In the genomic region with DNA sequence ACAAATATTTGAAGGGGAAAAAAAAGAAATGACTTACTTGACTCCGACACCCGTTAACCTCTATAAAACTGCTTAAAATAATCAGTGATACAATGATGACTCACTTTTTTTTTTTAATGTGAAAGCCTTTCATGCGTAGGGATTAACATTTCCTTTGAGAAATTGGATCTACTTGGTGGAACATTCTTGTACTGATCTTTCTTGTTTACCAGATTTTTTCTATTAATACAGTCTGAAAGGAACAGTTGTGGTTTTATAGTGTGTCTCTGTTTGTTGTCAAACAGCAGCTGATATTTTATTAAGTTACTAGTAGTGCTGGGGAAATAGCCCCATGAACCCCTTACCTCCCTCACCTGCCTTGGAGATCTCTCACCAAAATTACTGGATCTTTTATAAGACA, we compare ENCODE assay signal across 12 cellular contexts. TPM values are rescaled to one million over a fixed set of nuclear protein-coding genes. Genes with fewer than 3 reads are reported as not detected.
A peak's percentile ranks its signal among the peaks of the same experiment; 100 is the strongest.
DNase-seq lines count a peak whose midpoint lies in the region; ATAC-seq, FAIRE-seq and TF ChIP-seq lines count a peak whose summit lies in the region.
"Had no signal": no experiment of that assay in that cellular context is flagged by ENCODE, and none has a peak within 500 bp of the region (broad histone marks: within the 10 kb centered on the region; RNA-seq: fewer than 3 reads in every experiment).

No MANE protein-coding gene starts in this region.

- H3K9me3 ChIP-seq in endothelial cell of umbilical vein (replicated peaks; ENCODE audit: control insufficient read depth, insufficient read depth, low read length), result no peaks in the 10 kb centered on the region

- H3K4me1 Mint-ChIP-seq in naive B cell, result peaks cover 42 to 83% (median 77%) of the 10 kb centered on the region in 3 donors
- no peaks in the 10 kb centered on the region for H3K4me1 Mint-ChIP-seq in activated CD4-positive, alpha-beta T cell treated with anti-CD3 and anti-CD28 coated beads for 36 hours
- H3K4me1 Mint-ChIP-seq in CD14-positive monocyte, result no peaks in the 10 kb centered on the region

- peak overlapping the region; percentile 3 for H3K9ac ChIP-seq in endothelial cell of umbilical vein (replicated peaks; ENCODE audit: extremely low read depth, insufficient read depth, low read length)

- peak overlapping the region; percentile 40 to 91 (median 88) for H3K27ac Mint-ChIP-seq in naive B cell
- H3K27ac Mint-ChIP-seq in activated CD4-positive, alpha-beta T cell treated with anti-CD3 and anti-CD28 coated beads for 36 hours, result no peak overlapping the region
- H3K27ac Mint-ChIP-seq in CD14-positive monocyte, result no peak overlapping the region

- H3K36me3 Mint-ChIP-seq in naive B cell (peaks cover 22 to 23% of the 10 kb centered on the region in 2 donors), CD14-positive monocyte (peaks cover 52 to 60% of the 10 kb centered on the region in 2 donors)
- peaks cover 25% of the 10 kb centered on the region for H3K36me3 Mint-ChIP-seq in activated CD4-positive, alpha-beta T cell treated with anti-CD3 and anti-CD28 coated beads for 36 hours (ENCODE audit: low read depth)

- no TSS peak for BruUV-seq in endothelial cell of umbilical vein (replicated peaks; lab: Mats Ljungman, UMichigan)

- peaks cover 0 to 7% of the 10 kb centered on the region in 2 experiments for H3K36me3 ChIP-seq in endothelial cell of umbilical vein (ENCODE audit: control insufficient read depth in 2 of 2, extremely low read depth in 1 of 2, insufficient read depth in 2 of 2, low read length in 2 of 2)

- TF ChIP-seq POLR2A in endothelial cell of umbilical vein (IDR thresholded peaks at IDR 0.05; ENCODE audit: low read depth, low read length), result no peak

- H3K4me2 ChIP-seq in endothelial cell of umbilical vein (ENCODE audit: insufficient read depth, low read length), result peak overlapping the region; percentile 47

- no peak for ATAC-seq in naive B cell (ENCODE audit: low read depth in 2 of 2)
- ATAC-seq in activated CD4-positive, alpha-beta T cell treated with anti-CD3 and anti-CD28 coated beads for 36 hours, result no peak

- POLR2A ChIA-PET in endothelial cell of umbilical vein (lab: Charles Lee), result no interaction called here
- POLR2A ChIA-PET in activated CD4-positive, alpha-beta T cell treated with anti-CD3 and anti-CD28 coated beads for 36 hours (lab: Charles Lee), result no interaction called here

- H3K27me3 Mint-ChIP-seq in naive B cell, result no peaks in the 10 kb centered on the region
- no peaks in the 10 kb centered on the region for H3K27me3 Mint-ChIP-seq in activated CD4-positive, alpha-beta T cell treated with anti-CD3 and anti-CD28 coated beads for 36 hours
- H3K27me3 Mint-ChIP-seq in CD14-positive monocyte (ENCODE audit: low read depth in 3 of 3), result no peaks in the 10 kb centered on the region

- H4K20me1 ChIP-seq in endothelial cell of umbilical vein (replicated peaks; ENCODE audit: control insufficient read depth, extremely low read depth, insufficient read depth, low read length), result no peaks in the 10 kb centered on the region

- H3K4me3 ChIP-seq in AG10803 (ENCODE audit: low read length) (no peak overlapping the region), endothelial cell of umbilical vein (replicated peaks in 1 of 3; ENCODE audit: insufficient read depth in 1 of 3, low read depth in 1 of 3, low read length in 3 of 3) (no peak overlapping the region)

- peaks cover 5% of the 10 kb centered on the region for H3K4me1 ChIP-seq in endothelial cell of umbilical vein (ENCODE audit: control insufficient read depth, extremely low read depth, insufficient read depth, low read length)

- dilution Hi-C loops in endothelial cell of umbilical vein (cut with MboI; ENCODE audit: extremely low pct_ligation_motif_present, low sequenced_read_pairs), result no loop called here

- H3K9me3 Mint-ChIP-seq in naive B cell, result peaks cover 0 to 9% (median 5%) of the 10 kb centered on the region in 7 donors
- H3K9me3 Mint-ChIP-seq in activated CD4-positive, alpha-beta T cell treated with anti-CD3 and anti-CD28 coated beads for 36 hours (ENCODE audit: low read depth), result no peaks in the 10 kb centered on the region
- peaks cover 0 to 8% (median 0%) of the 10 kb centered on the region in 7 donors for H3K9me3 Mint-ChIP-seq in CD14-positive monocyte

- H3K4me3 Mint-ChIP-seq in naive B cell (peak overlapping the region; percentile 7 to 85 (median 74)), CD14-positive monocyte (no peak overlapping the region)
- H3K4me3 Mint-ChIP-seq in activated CD4-positive, alpha-beta T cell treated with anti-CD3 and anti-CD28 coated beads for 36 hours, result no peak overlapping the region

- no peaks in the 10 kb centered on the region for H3K9me1 ChIP-seq in endothelial cell of umbilical vein (replicated peaks; ENCODE audit: control insufficient read depth, extremely low read depth, insufficient read depth, low read length)

- peak overlapping the region; percentile 11 for H3K27ac ChIP-seq in endothelial cell of umbilical vein (ENCODE audit: insufficient read depth, low read depth, low read length)

- no peak for TF ChIP-seq CTCF in AG10803 (conservative IDR thresholded peaks at IDR 0.05; ENCODE audit: low read length)
- no peak for TF ChIP-seq CTCF in endothelial cell of umbilical vein (IDR thresholded peaks at IDR 0.05; ENCODE audit: extremely low read depth in 1 of 2, insufficient read depth in 1 of 2, low read depth in 1 of 2, low read length in 2 of 2)
- TF ChIP-seq CTCF in CD14-positive monocyte (IDR thresholded peaks at IDR 0.05), result no peak

- H3K79me2 ChIP-seq in endothelial cell of umbilical vein (ENCODE audit: control insufficient read depth, insufficient read depth, low read length), result no peaks in the 10 kb centered on the region

- peak; percentile 67 for FAIRE-seq in endothelial cell of umbilical vein (lab: Jason Lieb, UNC)

- H3K27me3 ChIP-seq in endothelial cell of umbilical vein (ENCODE audit: control insufficient read depth in 2 of 2, insufficient read depth in 2 of 2, low read length in 2 of 2), result no peaks in the 10 kb centered on the region

- CTCF ChIA-PET in endothelial cell of umbilical vein (lab: Charles Lee), result no interaction called here
- CTCF ChIA-PET in activated CD4-positive, alpha-beta T cell treated with anti-CD3 and anti-CD28 coated beads for 36 hours (lab: Charles Lee), result interaction anchor here (0.9 kb wide), 1 partner anchor 8 kb away, joined by 3 read pairs; no protein-coding TSS in a partner anchor

- DNase-seq in AG10803 (ENCODE audit: low read depth) (peak; percentile 63), M059J (ENCODE audit: low read depth) (peak; percentile 78), endothelial cell of umbilical vein (ENCODE audit: low read depth, low spot score) (peak; percentile 67), naive B cell (peak; percentile 10), DMS79 (lab: John Stamatoyannopoulos, UW) (no peak), CD14-positive monocyte (ENCODE audit: low spot score) (no peak), GOT3 (lab: John Stamatoyannopoulos, UW) (no peak)
- DNase-seq in activated CD4-positive, alpha-beta T cell treated with anti-CD3 and anti-CD28 coated beads for 36 hours, result no peak
- DNase-seq: activated CD8-positive, alpha-beta memory T cell treated with anti-CD3 and anti-CD28 coated beads, Interleukin-2, amount 50 U/mL, for 48 hours; cortex of kidney; islet precursor cell; NCI-H2171 treated with DMSO at 0.1 percent for 48 hours had no signal

- intact Hi-C loops in endothelial cell of umbilical vein (cut with micrococcal nuclease), result loop anchor here (5.0 kb wide), 1 partner anchor 272 kb away; no protein-coding TSS in a partner anchor
- intact Hi-C loops in activated CD4-positive, alpha-beta T cell treated with anti-CD3 and anti-CD28 coated beads for 36 hours (cut with DNase I, micrococcal nuclease), result no loop called here
- intact Hi-C loops in CD14-positive monocyte (cut with micrococcal nuclease), result no loop called here

- H2AFZ ChIP-seq in endothelial cell of umbilical vein (ENCODE audit: low read depth, low read length), result no peak overlapping the region

TF ChIP-seq in endothelial cell of umbilical vein, 7 proteins besides CTCF, POLR2A, EP300 and RAD21:
- TF ChIP-seq JUN (IDR thresholded peaks at IDR 0.05; ENCODE audit: borderline replicate concordance, insufficient read depth, insufficient read length, low read depth) (peak; percentile 71), FOS (IDR thresholded peaks at IDR 0.05; ENCODE audit: borderline replicate concordance, insufficient read depth, low read length) (peak; percentile 81), MYC (IDR thresholded peaks at IDR 0.05; ENCODE audit: low read depth, low read length) (no peak), POLR2AphosphoS5 (IDR thresholded peaks at IDR 0.05; ENCODE audit: insufficient read depth, low read depth, low read length) (no peak)

RNA-seq across cellular contexts. Expression of gene NEB, which starts 40.2 kb away (rescaled TPM):
- total RNA-seq in M059J (2014; rRNA removed; shearing (Covaris generic)), result not detected in 2 replicates
- total RNA-seq in endothelial cell of umbilical vein, result 1.8 and 3.6 TPM in 2 replicates
- polyA plus RNA-seq in endothelial cell of umbilical vein (0.84 and 0.94 TPM in 2 replicates), naive B cell (ENCODE audit: low read depth in 6 of 6) (under 1 TPM in 4 of 6 donors, not detected in 2; 0.10 to 0.88 (median 0.18) TPM), CD14-positive monocyte (not detected)
- 0.90 TPM in 2 replicates for polyA plus RNA-seq in endothelial cell of umbilical vein (2011; cell fraction: cytosol; rRNA removed)
- 5.4 and 5.6 TPM in 2 replicates for polyA plus RNA-seq in endothelial cell of umbilical vein (2011; cell fraction: nucleus; rRNA removed)
- 1.6 and 2.3 TPM in 2 replicates for polyA plus RNA-seq in endothelial cell of umbilical vein (2012)
- polyA minus RNA-seq in endothelial cell of umbilical vein, result 2.5 and 3.0 TPM in 2 replicates
- not detected for polyA minus RNA-seq in endothelial cell of umbilical vein (2011; cell fraction: cytosol; rRNA and poly(A)+ RNA removed)
- polyA minus RNA-seq in endothelial cell of umbilical vein (2011; cell fraction: nucleus; rRNA and poly(A)+ RNA removed), result 7.2 and 7.5 TPM in 2 replicates
- total RNA-seq in activated CD4-positive, alpha-beta T cell treated with anti-CD3 and anti-CD28 coated beads for 36 hours, result under 1 TPM; 0.05 to 0.33 TPM

RNA-seq across cellular contexts. Expression of gene ARL5A, which starts 53.7 kb away (rescaled TPM):
- total RNA-seq in M059J (2014; rRNA removed; shearing (Covaris generic)), result 21.1 and 60.4 TPM in 2 replicates
- 73.2 and 77.5 TPM in 2 replicates for total RNA-seq in endothelial cell of umbilical vein
- polyA plus RNA-seq in endothelial cell of umbilical vein (18.0 and 25.8 TPM in 2 replicates), naive B cell (ENCODE audit: low read depth in 6 of 6) (100 to 1,000 TPM in 2 of 6 donors, 10 to 100 TPM in 4; 67.6 to 139 (median 90.9) TPM), CD14-positive monocyte (10 to 100 TPM; 74.5 to 85.8 TPM)
- polyA plus RNA-seq in endothelial cell of umbilical vein (2011; cell fraction: cytosol; rRNA removed), result 32.8 and 41.4 TPM in 2 replicates
- polyA plus RNA-seq in endothelial cell of umbilical vein (2011; cell fraction: nucleus; rRNA removed), result 27.4 and 29.4 TPM in 2 replicates
- 38.7 and 49.2 TPM in 2 replicates for polyA plus RNA-seq in endothelial cell of umbilical vein (2012)
- 52.0 and 64.5 TPM in 2 replicates for polyA minus RNA-seq in endothelial cell of umbilical vein
- polyA minus RNA-seq in endothelial cell of umbilical vein (2011; cell fraction: cytosol; rRNA and poly(A)+ RNA removed), result 11.6 TPM
- 52.4 and 67.5 TPM in 2 replicates for polyA minus RNA-seq in endothelial cell of umbilical vein (2011; cell fraction: nucleus; rRNA and poly(A)+ RNA removed)
- total RNA-seq in activated CD4-positive, alpha-beta T cell treated with anti-CD3 and anti-CD28 coated beads for 36 hours, result 10 to 100 TPM; 60.8 to 64.9 TPM

Comparison
In these comparisons a context has a peak if more than half of its experiments do, and no peak if none do; other contexts are left out.
1. DNase-seq: peak in AG10803 (single experiment), M059J (single experiment), endothelial cell of umbilical vein (single experiment) and naive B cell (single experiment); none in DMS79 (single experiment), activated CD4-positive, alpha-beta T cell treated with anti-CD3 and anti-CD28 coated beads for 36 hours (single experiment), CD14-positive monocyte (single experiment) and GOT3 (single experiment).
2. H3K27ac Mint-ChIP-seq: peak in naive B cell (6 of 6); none in activated CD4-positive, alpha-beta T cell treated with anti-CD3 and anti-CD28 coated beads for 36 hours (single experiment) and CD14-positive monocyte (0 of 7).
3. H3K4me3 Mint-ChIP-seq: peak in naive B cell (8 of 8); none in activated CD4-positive, alpha-beta T cell treated with anti-CD3 and anti-CD28 coated beads for 36 hours (single experiment) and CD14-positive monocyte (0 of 2).